Comparison of ENCODE assay signal across 15 cellular contexts in the genomic region with DNA sequence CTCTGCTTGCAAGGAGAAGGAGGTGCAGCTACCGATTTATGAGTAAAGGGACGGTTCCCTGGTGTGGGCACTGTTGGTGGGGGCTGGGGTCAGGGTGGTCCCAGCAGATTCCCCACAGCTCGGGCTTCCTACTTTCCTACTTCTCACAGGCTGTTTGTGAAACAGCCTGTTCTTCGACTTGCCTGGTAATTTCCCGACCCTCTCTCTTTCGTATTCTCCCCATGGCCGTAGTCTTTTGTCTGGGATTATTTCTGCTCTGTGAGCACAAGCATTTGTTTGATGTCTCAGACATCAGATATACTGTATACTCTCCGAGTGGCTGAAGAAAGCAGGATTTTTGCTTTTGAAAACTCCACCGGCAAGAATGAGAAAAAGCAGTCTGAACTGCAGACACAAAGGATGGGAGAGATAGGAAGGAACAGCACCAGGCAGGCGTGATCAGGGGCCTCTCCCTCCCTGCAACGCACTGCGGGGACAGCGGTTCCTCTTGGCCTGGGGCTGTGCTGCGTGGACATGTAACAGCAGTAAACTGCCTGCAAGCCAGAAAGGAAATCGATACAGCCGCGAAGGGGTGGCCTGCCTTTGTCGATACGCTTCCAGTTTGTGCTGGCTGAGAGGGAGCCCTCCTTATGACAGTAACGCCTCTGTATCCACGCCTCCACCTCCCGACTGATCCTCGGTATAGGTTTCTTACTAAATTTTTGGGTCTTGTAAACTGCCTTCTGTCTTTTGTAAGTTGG.
DNase-seq lines count a peak whose midpoint lies in the region; ATAC-seq and TF ChIP-seq lines count a peak whose summit lies in the region.
"Had no signal": no experiment of that assay in that cellular context is flagged by ENCODE, and none has a peak within 500 bp of the region (broad histone marks: within the 10 kb centered on the region; RNA-seq: fewer than 3 reads in every experiment).

No MANE protein-coding gene starts in this region.

- no peaks in the 10 kb centered on the region for H3K36me3 Mint-ChIP-seq in activated CD8-positive, alpha-beta T cell treated with anti-CD3 and anti-CD28 coated beads, Interleukin-2, amount 10 ng/mL, durations not matched to agents 7 days and 5 days (ENCODE audit: low read depth)

- H3K36me3 ChIP-seq in breast epithelium = no peaks in the 10 kb centered on the region
- H3K36me3 ChIP-seq in mammary epithelial cell (ENCODE audit: insufficient read depth, low read length) = no peaks in the 10 kb centered on the region
- H3K36me3 ChIP-seq in brain microvascular endothelial cell (replicated peaks) = no peaks in the 10 kb centered on the region
- H3K36me3 ChIP-seq in mesodermal cell (ENCODE audit: control insufficient read depth, insufficient read depth, low read length) = no peaks in the 10 kb centered on the region
- no peaks in the 10 kb centered on the region for H3K36me3 ChIP-seq in vagina
- H3K36me3 ChIP-seq: SJSA1 had no signal

- TF ChIP-seq CTCF in breast epithelium (IDR thresholded peaks at IDR 0.05) (no peak), mammary epithelial cell (conservative IDR thresholded peaks at IDR 0.05 in 1 of 2, IDR thresholded peaks at IDR 0.05 in 1 of 2; ENCODE audit: extremely low read depth in 1 of 2, insufficient read depth in 1 of 2, low read depth in 1 of 2, low read length in 2 of 2) (no peak), brain microvascular endothelial cell (IDR thresholded peaks at IDR 0.05; ENCODE audit: low read depth, low read length, missing control alignments) (no peak), vagina (IDR thresholded peaks at IDR 0.05) (no peak)

- dilution Hi-C loops in mammary epithelial cell (cut with HindIII; ENCODE audit: low sequenced_read_pairs) = no loop called here

- POLR2A ChIA-PET in activated CD8-positive, alpha-beta T cell treated with anti-CD3 and anti-CD28 coated beads, Interleukin-2, amount 10 ng/mL, durations not matched to agents 7 days and 5 days (lab: Charles Lee) = no interaction called here

- H3K4me2 ChIP-seq in mammary epithelial cell (ENCODE audit: insufficient read depth, low read depth, low read length) = no peak overlapping the region

- H3K4me3 ChIP-seq in breast epithelium (peak overlapping the region in 2 of 3 donors; percentile 32 to 58), mammary epithelial cell (replicated peaks in 1 of 3; ENCODE audit: insufficient read depth in 1 of 3, low read depth in 2 of 3, low read length in 3 of 3) (no peak overlapping the region), brain microvascular endothelial cell (ENCODE audit: low read depth, low read length) (peak overlapping the region; percentile 43), mesodermal cell (ENCODE audit: extremely low read depth, insufficient read depth, low read length, poor library complexity, severe bottlenecking) (no peak overlapping the region), vagina (peak overlapping the region; percentile 7 to 36)
- H3K4me3 ChIP-seq: SJSA1 had no signal

- no peak overlapping the region for H3K4me3 Mint-ChIP-seq in activated CD8-positive, alpha-beta T cell treated with anti-CD3 and anti-CD28 coated beads, Interleukin-2, amount 10 ng/mL, durations not matched to agents 7 days and 5 days
- H3K4me3 Mint-ChIP-seq: activated CD4-positive, alpha-beta T cell treated with anti-CD3 and anti-CD28 coated beads, Interleukin-2, amount 10 ng/mL, durations not matched to agents 24 days and 14 days; central memory CD8-positive, alpha-beta T cell; stimulated activated naive CD8-positive, alpha-beta T cell treated with anti-CD3 and anti-CD28 coated beads, Interleukin-15, amount 100 ng/mL, for 72 hours had no signal

- no peak overlapping the region for H3K27ac Mint-ChIP-seq in activated CD8-positive, alpha-beta T cell treated with anti-CD3 and anti-CD28 coated beads, Interleukin-2, amount 10 ng/mL, durations not matched to agents 7 days and 5 days
- H3K27ac Mint-ChIP-seq: activated CD4-positive, alpha-beta T cell treated with anti-CD3 and anti-CD28 coated beads, Interleukin-2, amount 10 ng/mL, durations not matched to agents 24 days and 14 days; progenitor cell of endocrine pancreas; stimulated activated naive CD8-positive, alpha-beta T cell treated with anti-CD3 and anti-CD28 coated beads, Interleukin-15, amount 100 ng/mL, for 72 hours had no signal

- H2AFZ ChIP-seq in mammary epithelial cell (ENCODE audit: low read depth, low read length) = no peak overlapping the region

- no peak overlapping the region for H3K27ac ChIP-seq in breast epithelium
- no peak overlapping the region for H3K27ac ChIP-seq in mammary epithelial cell (ENCODE audit: insufficient read depth, low read depth, low read length)
- no peak overlapping the region for H3K27ac ChIP-seq in brain microvascular endothelial cell
- peak overlapping the region; percentile 20 for H3K27ac ChIP-seq in mesodermal cell (ENCODE audit: low read depth, low read length, severe bottlenecking)
- no peak overlapping the region for H3K27ac ChIP-seq in vagina
- H3K27ac ChIP-seq: SJSA1 had no signal

- H3K4me1 ChIP-seq in breast epithelium (no peaks in the 10 kb centered on the region), mammary epithelial cell (ENCODE audit: insufficient read depth, low read length) (no peaks in the 10 kb centered on the region), mesodermal cell (ENCODE audit: control insufficient read depth, insufficient read depth, low read length, poor library complexity, severe bottlenecking) (no peaks in the 10 kb centered on the region), vagina (peaks cover 12% of the 10 kb centered on the region)
- H3K4me1 ChIP-seq: SJSA1 had no signal

- no peak for ATAC-seq in activated CD8-positive, alpha-beta T cell treated with anti-CD3 and anti-CD28 coated beads, Interleukin-2, amount 10 ng/mL, durations not matched to agents 7 days and 5 days
- ATAC-seq: HCT116; stimulated activated naive CD8-positive, alpha-beta T cell treated with anti-CD3 and anti-CD28 coated beads, Interleukin-15, amount 100 ng/mL, for 72 hours had no signal

- H3K9me3 ChIP-seq in breast epithelium (no peaks in the 10 kb centered on the region), mammary epithelial cell (replicated peaks; ENCODE audit: insufficient read depth, low read length) (no peaks in the 10 kb centered on the region), mesodermal cell (ENCODE audit: control insufficient read depth, low read length) (peaks cover under 1% of the 10 kb centered on the region), vagina (no peaks in the 10 kb centered on the region)
- H3K9me3 ChIP-seq: SJSA1 had no signal

- intact Hi-C loops in breast epithelium (cut with DNase I; ENCODE audit: low total_unique reads) = no loop called here
- intact Hi-C loops in mammary epithelial cell (cut with micrococcal nuclease) = no loop called here
- intact Hi-C loops in vagina (cut with DNase I) = no loop called here

- BruUV-seq in mammary epithelial cell (replicated peaks; lab: Mats Ljungman, UMichigan) = no TSS peak

- no peak for DNase-seq in breast epithelium (ENCODE audit: low spot score in 2 of 2)
- DNase-seq in mammary epithelial cell = no peak
- DNase-seq in brain microvascular endothelial cell = no peak
- no peak for DNase-seq in vagina (ENCODE audit: extremely low spot score in 2 of 2)
- DNase-seq in activated CD8-positive, alpha-beta T cell treated with anti-CD3 and anti-CD28 coated beads, Interleukin-2, amount 10 ng/mL, durations not matched to agents 7 days and 5 days = no peak
- DNase-seq in stimulated activated CD4-positive, alpha-beta T cell treated with anti-CD3 and anti-CD28 coated beads, Interleukin-12 subunit alpha, Interleukin-12 subunit beta, amount 100 ng/mL, for 4 hours = no peak
- no peak for DNase-seq in NK-92 treated with Interleukin-12 subunit alpha and Interleukin-12 subunit beta, amount 100 ng/mL, for 24 hours (lab: John Stamatoyannopoulos, UW)
- DNase-seq: activated CD4-positive, alpha-beta T cell treated with anti-CD3 and anti-CD28 coated beads, Interleukin-2, amount 10 ng/mL, durations not matched to agents 24 days and 14 days; activated T-cell treated with anti-CD3 and anti-CD28 coated beads, Interleukin-2, amount 50 U/mL, for 1 hour; stimulated activated naive CD8-positive, alpha-beta T cell treated with anti-CD3 and anti-CD28 coated beads, Interleukin-15, amount 100 ng/mL, for 72 hours had no signal

- TF ChIP-seq POLR2A in breast epithelium (IDR thresholded peaks at IDR 0.05) (no peak), vagina (IDR thresholded peaks at IDR 0.05) (no peak)

- no peaks in the 10 kb centered on the region for H4K20me1 ChIP-seq in mammary epithelial cell (ENCODE audit: insufficient read depth, low read length)

- H3K9ac ChIP-seq in mammary epithelial cell (ENCODE audit: insufficient read depth, low read length) = no peak overlapping the region

- H3K27me3 ChIP-seq in breast epithelium (no peaks in the 10 kb centered on the region), mammary epithelial cell (ENCODE audit: insufficient read depth, low read length) (peaks cover 13% of the 10 kb centered on the region), brain microvascular endothelial cell (replicated peaks) (no peaks in the 10 kb centered on the region), vagina (no peaks in the 10 kb centered on the region)
- H3K27me3 ChIP-seq: SJSA1 had no signal

- in situ Hi-C loops in mammary epithelial cell (cut with MboI; ENCODE audit: low sequenced_read_pairs in 2 of 2) (no loop called here), brain microvascular endothelial cell (cut with HindIII; ENCODE audit: low pct_ligation_motif_present, low sequenced_read_pairs) (no loop called here)

- CTCF ChIA-PET in mammary epithelial cell (lab: Charles Lee; ENCODE audit: low non-redundant PET) = no interaction called here
- CTCF ChIA-PET in activated CD8-positive, alpha-beta T cell treated with anti-CD3 and anti-CD28 coated beads, Interleukin-2, amount 10 ng/mL, durations not matched to agents 7 days and 5 days (lab: Charles Lee) = no interaction called here

- no peaks in the 10 kb centered on the region for H3K9me3 Mint-ChIP-seq in activated CD8-positive, alpha-beta T cell treated with anti-CD3 and anti-CD28 coated beads, Interleukin-2, amount 10 ng/mL, durations not matched to agents 7 days and 5 days (ENCODE audit: insufficient read depth)
- H3K9me3 Mint-ChIP-seq: activated CD4-positive, alpha-beta T cell treated with anti-CD3 and anti-CD28 coated beads, Interleukin-2, amount 10 ng/mL, durations not matched to agents 24 days and 14 days; central memory CD8-positive, alpha-beta T cell had no signal

- H3K4me1 Mint-ChIP-seq in activated CD8-positive, alpha-beta T cell treated with anti-CD3 and anti-CD28 coated beads, Interleukin-2, amount 10 ng/mL, durations not matched to agents 7 days and 5 days (ENCODE audit: low read depth) = no peaks in the 10 kb centered on the region
- H3K4me1 Mint-ChIP-seq: activated CD4-positive, alpha-beta T cell treated with anti-CD3 and anti-CD28 coated beads, Interleukin-2, amount 10 ng/mL, durations not matched to agents 24 days and 14 days; central memory CD8-positive, alpha-beta T cell; stimulated activated naive CD8-positive, alpha-beta T cell treated with anti-CD3 and anti-CD28 coated beads, Interleukin-15, amount 100 ng/mL, for 72 hours had no signal

- WGBS in mammary epithelial cell (ENCODE audit: low coverage, missing lambda C conversion rate) = 33% methylated on average over 19 of the region's 23 CpGs
- 85 to 90% methylated on average over 18 of the region's 23 CpGs for WGBS in mesodermal cell (ENCODE audit: insufficient coverage in 2 of 2), 2 experiments

- peaks cover 3% of the 10 kb centered on the region for H3K27me3 Mint-ChIP-seq in activated CD8-positive, alpha-beta T cell treated with anti-CD3 and anti-CD28 coated beads, Interleukin-2, amount 10 ng/mL, durations not matched to agents 7 days and 5 days (ENCODE audit: low read depth)
- H3K27me3 Mint-ChIP-seq: activated CD4-positive, alpha-beta T cell treated with anti-CD3 and anti-CD28 coated beads, Interleukin-2, amount 10 ng/mL, durations not matched to agents 24 days and 14 days had no signal

- H3K79me2 ChIP-seq in mammary epithelial cell (ENCODE audit: insufficient read depth, low read length) = no peaks in the 10 kb centered on the region

Comparison
In these comparisons a context has a peak if more than half of its experiments do, and no peak if none do; other contexts are left out.
1. H3K4me3 ChIP-seq: peak in breast epithelium (2 of 3), brain microvascular endothelial cell (single experiment) and vagina (2 of 2); none in mammary epithelial cell (0 of 3) and mesodermal cell (single experiment).